13 cellular contexts compared by ENCODE assay signal in genomic region chr12:68319988-68320623, GRCh38. TPM values are rescaled to one million over a fixed set of nuclear protein-coding genes. Genes with fewer than 3 reads are reported as not detected.
DNase-seq lines count a peak whose midpoint lies in the region; ATAC-seq and TF ChIP-seq lines count a peak whose summit lies in the region.
"Had no signal": no experiment of that assay in that cellular context is flagged by ENCODE, and none has a peak within 500 bp of the region (broad histone marks: within the 10 kb centered on the region; RNA-seq: fewer than 3 reads in every experiment).

No MANE protein-coding gene starts in this region.

- H3K27me3 ChIP-seq in left ventricle myocardium inferior (ENCODE audit: low read depth): no peaks in the 10 kb centered on the region
- H3K27me3 ChIP-seq in CD8-positive, alpha-beta T cell (ENCODE audit: insufficient read depth, low read length): no peaks in the 10 kb centered on the region

- no peaks in the 10 kb centered on the region for H3K27me3 Mint-ChIP-seq in progenitor cell of endocrine pancreas
- H3K27me3 Mint-ChIP-seq in effector memory CD8-positive, alpha-beta T cell: no peaks in the 10 kb centered on the region
- no peaks in the 10 kb centered on the region for H3K27me3 Mint-ChIP-seq in CD8-positive, alpha-beta T cell (ENCODE audit: low read depth)
- H3K27me3 Mint-ChIP-seq: activated naive CD8-positive, alpha-beta T cell had no signal

- no peaks in the 10 kb centered on the region for H3K4me1 Mint-ChIP-seq in progenitor cell of endocrine pancreas (ENCODE audit: low read depth)
- H3K4me1 Mint-ChIP-seq in effector memory CD8-positive, alpha-beta T cell (ENCODE audit: low read depth in 2 of 2): no peaks in the 10 kb centered on the region
- H3K4me1 Mint-ChIP-seq in CD8-positive, alpha-beta T cell (ENCODE audit: low read depth): peaks cover 5% of the 10 kb centered on the region
- H3K4me1 Mint-ChIP-seq: stimulated activated effector memory CD8-positive, alpha-beta T cell treated with anti-CD3 and anti-CD28 coated beads, Interleukin-12 subunit alpha, Interleukin-12 subunit beta, amount 100 ng/mL, for 72 hours had no signal

- POLR2A ChIA-PET in CD8-positive, alpha-beta T cell (lab: Charles Lee): no interaction called here

- intact Hi-C loops in left ventricle myocardium inferior (cut with micrococcal nuclease): no loop called here
- intact Hi-C loops in CD8-positive, alpha-beta T cell (cut with DNase I, micrococcal nuclease): no loop called here

- CTCF ChIA-PET in CD8-positive, alpha-beta T cell (lab: Charles Lee): interaction anchor here (1.1 to 4.4 kb wide), 7 partner anchors 10 to 966 kb away, joined by 3 to 48 read pairs (median 3); partner anchors contain the start of gene IFNG

- no peak overlapping the region for H3K4me3 Mint-ChIP-seq in progenitor cell of endocrine pancreas (ENCODE audit: low read depth)
- H3K4me3 Mint-ChIP-seq in effector memory CD8-positive, alpha-beta T cell: no peak overlapping the region
- H3K4me3 Mint-ChIP-seq in CD8-positive, alpha-beta T cell: no peak overlapping the region
- H3K4me3 Mint-ChIP-seq: activated naive CD8-positive, alpha-beta T cell; stimulated activated effector memory CD8-positive, alpha-beta T cell treated with anti-CD3 and anti-CD28 coated beads, Interleukin-12 subunit alpha, Interleukin-12 subunit beta, amount 100 ng/mL, for 72 hours had no signal

- peaks cover 20% of the 10 kb centered on the region for H3K4me1 ChIP-seq in left ventricle myocardium inferior
- no peaks in the 10 kb centered on the region for H3K4me1 ChIP-seq in CD8-positive, alpha-beta T cell (ENCODE audit: insufficient read depth, low read length)

- peak overlapping the region; percentile 37 for H3K27ac Mint-ChIP-seq in progenitor cell of endocrine pancreas
- H3K27ac Mint-ChIP-seq in effector memory CD8-positive, alpha-beta T cell: no peak overlapping the region
- no peak overlapping the region for H3K27ac Mint-ChIP-seq in CD8-positive, alpha-beta T cell
- H3K27ac Mint-ChIP-seq: activated naive CD8-positive, alpha-beta T cell; stimulated activated effector memory CD8-positive, alpha-beta T cell treated with anti-CD3 and anti-CD28 coated beads, Interleukin-12 subunit alpha, Interleukin-12 subunit beta, amount 100 ng/mL, for 72 hours had no signal

- peaks cover 2% of the 10 kb centered on the region for H3K36me3 Mint-ChIP-seq in progenitor cell of endocrine pancreas (ENCODE audit: insufficient read depth)
- H3K36me3 Mint-ChIP-seq in effector memory CD8-positive, alpha-beta T cell (ENCODE audit: insufficient read depth): no peaks in the 10 kb centered on the region
- peaks cover 23% of the 10 kb centered on the region for H3K36me3 Mint-ChIP-seq in CD8-positive, alpha-beta T cell

- no peaks in the 10 kb centered on the region for H3K9me3 Mint-ChIP-seq in progenitor cell of endocrine pancreas (ENCODE audit: low read depth)
- no peaks in the 10 kb centered on the region for H3K9me3 Mint-ChIP-seq in effector memory CD8-positive, alpha-beta T cell
- H3K9me3 Mint-ChIP-seq in CD8-positive, alpha-beta T cell: no peaks in the 10 kb centered on the region
- H3K9me3 Mint-ChIP-seq: stimulated activated effector memory CD8-positive, alpha-beta T cell treated with anti-CD3 and anti-CD28 coated beads, Interleukin-12 subunit alpha, Interleukin-12 subunit beta, amount 100 ng/mL, for 72 hours had no signal

- H3K9me3 ChIP-seq in left ventricle myocardium inferior (replicated peaks): no peaks in the 10 kb centered on the region
- no peaks in the 10 kb centered on the region for H3K9me3 ChIP-seq in CD8-positive, alpha-beta T cell (ENCODE audit: low read length)

- DNase-seq in D341Med (ENCODE audit: low spot score) (peak; percentile 26), amniotic epithelial cell (ENCODE audit: low read depth) (peak; percentile 96), left ventricle myocardium inferior (peak; percentile 19), progenitor cell of endocrine pancreas (ENCODE audit: low spot score, unreplicated experiment) (no peak)
- no peak for DNase-seq in effector memory CD8-positive, alpha-beta T cell
- no peak for DNase-seq in CD8-positive, alpha-beta T cell
- DNase-seq: activated CD4-positive, alpha-beta T cell treated with anti-CD3 and anti-CD28 coated beads, Interleukin-2, amount 50 U/mL, for 48 hours; SW 1271 had no signal

- TF ChIP-seq CTCF in left ventricle myocardium inferior (IDR thresholded peaks at IDR 0.05; ENCODE audit: borderline replicate concordance) (no peak), progenitor cell of endocrine pancreas (IDR thresholded peaks at IDR 0.05; ENCODE audit: unreplicated experiment) (no peak)
- no peak for TF ChIP-seq CTCF in CD8-positive, alpha-beta T cell (IDR thresholded peaks at IDR 0.05)

- no peak overlapping the region for H3K4me3 ChIP-seq in left ventricle myocardium inferior
- H3K4me3 ChIP-seq in CD8-positive, alpha-beta T cell (ENCODE audit: low read depth, low read length): no peak overlapping the region

- ATAC-seq in effector memory CD8-positive, alpha-beta T cell (replicated peaks): no peak
- ATAC-seq in CD8-positive, alpha-beta T cell: no peak
- ATAC-seq in GM19467 (IDR thresholded peaks at IDR 0.05; ENCODE audit: unreplicated experiment): no peak
- no peak for ATAC-seq in HG03342 (IDR thresholded peaks at IDR 0.05; ENCODE audit: unreplicated experiment)
- ATAC-seq: stimulated activated effector memory CD8-positive, alpha-beta T cell treated with anti-CD3 and anti-CD28 coated beads, Interleukin-12 subunit alpha, Interleukin-12 subunit beta, amount 100 ng/mL, for 72 hours had no signal

- peak overlapping the region; percentile 55 for H3K27ac ChIP-seq in left ventricle myocardium inferior (replicated peaks)
- no peak overlapping the region for H3K27ac ChIP-seq in CD8-positive, alpha-beta T cell (ENCODE audit: low read depth, low read length)
- H3K27ac ChIP-seq: epithelial cell of prostate had no signal

- peaks cover 3% of the 10 kb centered on the region for H3K36me3 ChIP-seq in left ventricle myocardium inferior
- H3K36me3 ChIP-seq in CD8-positive, alpha-beta T cell (ENCODE audit: insufficient read depth, low read length): no peaks in the 10 kb centered on the region

RNA-seq across cellular contexts. Expression of gene MDM1, which starts 12.1 kb away (rescaled TPM):
- total RNA-seq in left ventricle myocardium inferior: 7.8 TPM
- 21.5 and 24.6 TPM in 2 replicates for total RNA-seq in progenitor cell of endocrine pancreas
- 10 to 100 TPM; 10.6 to 12.0 TPM for total RNA-seq in CD8-positive, alpha-beta T cell

Comparison
In these comparisons a context has a peak if more than half of its experiments do, and no peak if none do; other contexts are left out.
1. DNase-seq: peak in D341Med (single experiment), amniotic epithelial cell (single experiment) and left ventricle myocardium inferior (single experiment); none in progenitor cell of endocrine pancreas (single experiment), effector memory CD8-positive, alpha-beta T cell (0 of 3) and CD8-positive, alpha-beta T cell (0 of 7).